ENCODE assay signal across 14 cellular contexts in the genomic region with DNA sequence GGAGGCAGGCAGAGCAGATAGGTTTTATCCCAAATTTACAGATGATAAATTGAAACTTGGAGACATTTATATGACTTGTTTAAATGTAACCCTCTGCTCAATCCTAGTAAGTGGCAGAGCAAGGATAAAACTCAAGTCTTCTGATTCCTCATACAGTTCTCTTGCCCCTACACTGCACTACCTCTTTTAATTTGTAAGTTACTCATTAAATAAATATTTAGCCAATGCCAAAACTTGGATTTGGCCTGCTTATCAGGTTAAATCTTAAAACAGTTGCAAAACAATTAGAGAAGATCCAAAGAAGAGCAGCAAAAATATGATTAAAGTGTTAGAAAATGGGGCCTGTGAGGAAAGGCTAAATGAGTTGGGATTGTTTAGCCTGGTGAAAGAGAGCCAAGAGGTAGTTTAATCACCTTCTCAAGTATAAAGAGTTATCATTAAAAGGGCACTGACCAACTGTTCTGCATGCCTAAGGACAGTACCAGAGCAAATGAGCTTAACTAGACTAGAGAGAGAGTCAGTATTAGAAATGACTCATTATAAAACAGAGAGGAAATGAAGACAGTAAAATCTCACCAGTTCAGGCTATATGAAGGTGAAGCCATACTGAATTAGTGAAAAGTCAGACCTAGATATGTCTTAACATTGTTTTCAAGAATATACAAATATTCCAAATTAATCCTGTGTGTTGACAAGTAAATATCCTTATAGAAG.
DNase-seq lines count a peak whose midpoint lies in the region; ATAC-seq, FAIRE-seq and TF ChIP-seq lines count a peak whose summit lies in the region.
"Had no signal": no experiment of that assay in that cellular context is flagged by ENCODE, and none has a peak within 500 bp of the region (broad histone marks: within the 10 kb centered on the region; RNA-seq: fewer than 3 reads in every experiment).

No MANE protein-coding gene starts in this region.

- no peak overlapping the region for H3K4me3 Mint-ChIP-seq in CD4-positive, alpha-beta T cell
- H3K4me3 Mint-ChIP-seq: memory B cell had no signal

- ATAC-seq in GM19395 (IDR thresholded peaks at IDR 0.05; ENCODE audit: unreplicated experiment) (peak; percentile 86), HG02759 (IDR thresholded peaks at IDR 0.05; ENCODE audit: unreplicated experiment) (peak; percentile 92), HG03442 (IDR thresholded peaks at IDR 0.05; ENCODE audit: unreplicated experiment) (peak; percentile 91)
- ATAC-seq in CD4-positive, alpha-beta T cell (ENCODE audit: poor library complexity), result no peak
- ATAC-seq: heart left ventricle had no signal

- DNase-seq in GM12892 (ENCODE audit: insufficient read length), result no peak
- DNase-seq in frontal cortex (ENCODE audit: low spot score in 2 of 2), result no peak
- DNase-seq in CD4-positive, alpha-beta T cell, result no peak
- DNase-seq in HuH-7.5 (ENCODE audit: low spot score), result no peak
- no peak for DNase-seq in SW480 (ENCODE audit: low spot score)
- DNase-seq: heart left ventricle had no signal

- H3K27ac Mint-ChIP-seq in CD4-positive, alpha-beta T cell, result no peak overlapping the region
- H3K27ac Mint-ChIP-seq: memory B cell had no signal

- FAIRE-seq in GM12892 (lab: Jason Lieb, UNC) (peak; percentile 17), frontal cortex (lab: Jason Lieb, UNC) (no peak)
- FAIRE-seq: RCC 7860, TTC549 had no signal

- no peaks in the 10 kb centered on the region for H3K9me3 ChIP-seq in CD4-positive, alpha-beta T cell (ENCODE audit: control insufficient read depth, low read length)
- H3K9me3 ChIP-seq: ascending aorta, heart left ventricle, prostate gland had no signal

- CTCF ChIA-PET in CD4-positive, alpha-beta T cell (lab: Charles Lee), result no interaction called here

- no peaks in the 10 kb centered on the region for H3K4me1 Mint-ChIP-seq in CD4-positive, alpha-beta T cell (ENCODE audit: low read depth)
- H3K4me1 Mint-ChIP-seq: memory B cell had no signal

- H3K27me3 ChIP-seq in CD4-positive, alpha-beta T cell (ENCODE audit: control insufficient read depth, insufficient read depth, low read length), result no peaks in the 10 kb centered on the region
- H3K27me3 ChIP-seq: ascending aorta, heart left ventricle had no signal

- H3K9me3 Mint-ChIP-seq in CD4-positive, alpha-beta T cell, result no peaks in the 10 kb centered on the region
- H3K9me3 Mint-ChIP-seq: memory B cell had no signal

- no peak for TF ChIP-seq POLR2A in GM12892 (IDR thresholded peaks at IDR 0.05; ENCODE audit: low read depth, low read length)

- POLR2A ChIA-PET in CD4-positive, alpha-beta T cell (lab: Charles Lee), result no interaction called here

- no peak for TF ChIP-seq CTCF in CD4-positive, alpha-beta T cell (IDR thresholded peaks at IDR 0.05)

- H3K36me3 Mint-ChIP-seq in CD4-positive, alpha-beta T cell (ENCODE audit: low read depth), result no peaks in the 10 kb centered on the region
- H3K36me3 Mint-ChIP-seq: memory B cell had no signal

- no peak overlapping the region for H3K27ac ChIP-seq in CD4-positive, alpha-beta T cell (ENCODE audit: low read depth, low read length)
- H3K27ac ChIP-seq: ascending aorta, heart left ventricle, prostate gland had no signal

- intact Hi-C loops in CD4-positive, alpha-beta T cell (cut with DNase I, micrococcal nuclease), result no loop called here

- H3K27me3 Mint-ChIP-seq in CD4-positive, alpha-beta T cell, result no peaks in the 10 kb centered on the region
- H3K27me3 Mint-ChIP-seq: memory B cell had no signal
